Comparison of ENCODE assay signal across 25 cellular contexts in genomic region chr11:2567026-2567671, GRCh38.
DNase-seq lines count a peak whose midpoint lies in the region; ATAC-seq and TF ChIP-seq lines count a peak whose summit lies in the region.
"Had no signal": no experiment of that assay in that cellular context is flagged by ENCODE, and none has a peak within 500 bp of the region (broad histone marks: within the 10 kb centered on the region; RNA-seq: fewer than 3 reads in every experiment).

No MANE protein-coding gene starts in this region.

- H3K23ac ChIP-seq in trophoblast cell (ENCODE audit: low read length): no peak overlapping the region

- H4K8ac ChIP-seq in trophoblast cell (ENCODE audit: low read depth, low read length): no peak overlapping the region

- no peak overlapping the region for H3K9ac ChIP-seq in trophoblast cell (ENCODE audit: low read length)

- no peaks in the 10 kb centered on the region for H3K27me3 ChIP-seq in BE2C
- no peaks in the 10 kb centered on the region for H3K27me3 ChIP-seq in trophoblast cell (ENCODE audit: insufficient read depth, low read length)
- H3K27me3 ChIP-seq: dorsolateral prefrontal cortex, gastroesophageal sphincter, upper lobe of left lung had no signal

- H2BK5ac ChIP-seq in trophoblast cell (ENCODE audit: low read depth, low read length, poor library complexity): no peak overlapping the region

- no peaks in the 10 kb centered on the region for H3K79me2 ChIP-seq in trophoblast cell (ENCODE audit: control insufficient read depth, insufficient read depth, low read length, poor library complexity)

- no peak overlapping the region for H3K4ac ChIP-seq in trophoblast cell (ENCODE audit: low read depth, low read length)

- H3K14ac ChIP-seq in trophoblast cell (ENCODE audit: low read length): no peak overlapping the region

- no peaks in the 10 kb centered on the region for H3K79me1 ChIP-seq in trophoblast cell (ENCODE audit: low read length)

- no peak overlapping the region for H4K91ac ChIP-seq in trophoblast cell (ENCODE audit: low read depth, low read length)

- POLR2A ChIA-PET in HEK293 (lab: Yijun Ruan, JAX): no interaction called here

- TF ChIP-seq CTCF in BE2C (IDR thresholded peaks at IDR 0.05; ENCODE audit: low read depth, low read length): no peak
- no peak for TF ChIP-seq CTCF in HEK293 (tag by site-specific recombination; IDR thresholded peaks at IDR 0.05)

- H3K36me3 ChIP-seq in BE2C (no peaks in the 10 kb centered on the region), HEK293 (ENCODE audit: control insufficient read depth in 2 of 2, insufficient read depth in 1 of 2, low read length in 2 of 2) (no peaks in the 10 kb centered on the region), trophoblast cell (ENCODE audit: control insufficient read depth in 1 of 2, insufficient read depth in 2 of 2, low read length in 2 of 2) (no peaks in the 10 kb centered on the region)
- H3K36me3 ChIP-seq: gastroesophageal sphincter, prostate gland, upper lobe of left lung had no signal

- H2BK12ac ChIP-seq in trophoblast cell (ENCODE audit: low read length): no peak overlapping the region

- peak; percentile 0 for DNase-seq in BE2C
- DNase-seq in left colon: peak; percentile 2 to 5
- peak; percentile 22 to 56 for DNase-seq in trophoblast cell
- no peak for DNase-seq in SKM-1 (lab: John Stamatoyannopoulos, UW; ENCODE audit: unreplicated experiment)
- DNase-seq in NCI-H524 (lab: John Stamatoyannopoulos, UW): no peak
- no peak for DNase-seq in NAMALWA (ENCODE audit: low spot score)
- DNase-seq: activated CD4-positive, alpha-beta memory T cell treated with anti-CD3 and anti-CD28 coated beads, Interleukin-2, amount 10 ng/mL, durations not matched to agents 7 days and 5 days; activated CD8-positive, alpha-beta memory T cell treated with anti-CD3 and anti-CD28 coated beads, Interleukin-2, amount 50 U/mL, for 48 hours; cerebellar nuclear complex; DND-41; H9; immature natural killer cell; NCI-H1092 treated with DMSO at 0.1 percent for 48 hours; NCI-H2029 treated with DMSO at 0.1 percent for 48 hours; NCI-H226; stimulated activated CD4-positive, alpha-beta T cell treated with anti-CD3 and anti-CD28 coated beads, Interleukin-1b, Interleukin-23, amount 100 ng/mL, for 48 hours; upper lobe of left lung had no signal

- H3K4me1 ChIP-seq in BE2C (no peaks in the 10 kb centered on the region), HEK293 (ENCODE audit: control insufficient read depth, insufficient read depth, low read length) (no peaks in the 10 kb centered on the region), trophoblast cell (ENCODE audit: control insufficient read depth in 1 of 2, insufficient read depth in 2 of 2, low read length in 2 of 2) (no peaks in the 10 kb centered on the region)
- H3K4me1 ChIP-seq: gastroesophageal sphincter, prostate gland, upper lobe of left lung had no signal

- H3K27ac ChIP-seq in HEK293 (ENCODE audit: extremely low read depth, low read depth, low read length): no peak overlapping the region
- no peak overlapping the region for H3K27ac ChIP-seq in trophoblast cell (ENCODE audit: low read depth, low read length)
- H3K27ac ChIP-seq: C4-2B, dorsolateral prefrontal cortex, gastroesophageal sphincter, prostate gland, skin epidermis, upper lobe of left lung had no signal

- H3K9me3 ChIP-seq in BE2C (no peaks in the 10 kb centered on the region), HEK293 (ENCODE audit: control insufficient read depth, insufficient read depth, low read depth, low read length) (no peaks in the 10 kb centered on the region), trophoblast cell (ENCODE audit: insufficient read depth, low read depth, low read length) (peaks cover 13% of the 10 kb centered on the region)
- H3K9me3 ChIP-seq: gastroesophageal sphincter, prostate gland, upper lobe of left lung had no signal

- CTCF ChIA-PET in HEK293 (lab: Yijun Ruan, JAX): interaction anchor here (0.9 kb wide), 1 partner anchor 324 kb away, joined by 3 read pairs; no protein-coding TSS in a partner anchor

- no peak overlapping the region for H3K4me2 ChIP-seq in trophoblast cell (ENCODE audit: low read length)

- H4K12ac ChIP-seq in trophoblast cell (ENCODE audit: low read depth, low read length): no peak overlapping the region

- H2AFZ ChIP-seq in trophoblast cell (ENCODE audit: insufficient read depth, low read length, poor library complexity): no peak overlapping the region

- no peak overlapping the region for H2BK120ac ChIP-seq in trophoblast cell (ENCODE audit: insufficient read depth, low read length, poor library complexity)

- H3K4me3 ChIP-seq in BE2C (ENCODE audit: low read depth, low read length) (no peak overlapping the region), HEK293 (ENCODE audit: low read depth, low read length) (no peak overlapping the region), trophoblast cell (ENCODE audit: low read depth, low read length) (no peak overlapping the region)
- H3K4me3 ChIP-seq: dorsolateral prefrontal cortex, gastroesophageal sphincter, prostate gland, skin epidermis, upper lobe of left lung had no signal

- ATAC-seq in left colon: no peak
- ATAC-seq: activated CD4-positive, CD25-positive, alpha-beta regulatory T cell treated with anti-CD3 and anti-CD28 coated beads, Interleukin-2, amount 50 U/mL, for 24 hours; activated T-helper 17 cell treated with anti-CD3 and anti-CD28 coated beads, Interleukin-2, amount 50 U/mL, for 72 hours; gastroesophageal sphincter had no signal

- intact Hi-C loops in left colon (cut with DNase I, micrococcal nuclease): no loop called here

- no CpG with 5 or more reads among the region's 5 CpGs for WGBS in trophoblast cell (ENCODE audit: extremely low coverage, insufficient coverage, insufficient read length)

- no peak overlapping the region for H2AK5ac ChIP-seq in trophoblast cell (ENCODE audit: low read length)

- H3K18ac ChIP-seq in trophoblast cell (ENCODE audit: low read length): no peak overlapping the region

TF ChIP-seq in HEK293, 187 proteins besides CTCF, POLR2A, EP300 and RAD21:
- TF ChIP-seq GLIS1 (tag by site-specific recombination; IDR thresholded peaks at IDR 0.05): peak; percentile 63
- no peak for TF ChIP-seq ZNF600 (tag by site-specific recombination; IDR thresholded peaks at IDR 0.05)
- TF ChIP-seq SP3 (tag by site-specific recombination; IDR thresholded peaks at IDR 0.05): no peak
- no peak for TF ChIP-seq ZNF610 (tag by site-specific recombination; IDR thresholded peaks at IDR 0.05; ENCODE audit: borderline replicate concordance)

Comparison
In these comparisons a context has a peak if more than half of its experiments do, and no peak if none do; other contexts are left out.
1. DNase-seq: peak in BE2C (single experiment), left colon (2 of 2) and trophoblast cell (2 of 2); none in SKM-1 (single experiment), NCI-H524 (0 of 2) and NAMALWA (single experiment).